10 cellular contexts compared by ENCODE assay signal in the genomic region with DNA sequence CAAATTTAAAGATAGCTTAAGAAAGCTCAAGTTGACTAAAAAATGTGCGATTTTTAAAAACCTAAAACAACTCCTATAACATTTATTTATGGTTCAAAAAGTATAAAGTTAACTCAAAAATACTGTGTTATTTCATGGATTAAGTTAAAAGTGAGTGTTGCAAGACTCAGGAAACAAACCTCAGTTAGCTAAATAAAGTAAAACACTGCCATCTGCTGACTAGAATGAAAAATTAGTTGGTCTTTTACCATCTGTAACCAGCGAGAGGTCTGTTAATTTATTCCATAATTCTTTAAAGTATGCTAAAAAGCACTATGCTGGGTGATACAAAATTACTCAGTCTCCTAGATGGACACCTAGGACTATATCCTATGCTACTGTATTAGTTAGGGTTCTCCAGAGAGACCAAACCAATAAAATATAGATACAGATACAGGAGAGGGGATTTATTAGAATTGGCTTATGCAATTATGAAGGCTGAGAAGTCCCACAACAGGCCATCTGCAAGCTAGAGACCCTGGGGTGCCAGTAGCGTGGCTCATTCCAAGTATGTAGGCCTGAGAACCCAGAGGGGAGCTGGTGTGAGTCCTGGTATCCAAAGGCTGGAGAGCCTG. TPM values are rescaled to one million over a fixed set of nuclear protein-coding genes. Genes with fewer than 3 reads are reported as not detected.
DNase-seq lines count a peak whose midpoint lies in the region; TF ChIP-seq lines count a peak whose summit lies in the region.
"Had no signal": no experiment of that assay in that cellular context is flagged by ENCODE, and none has a peak within 500 bp of the region (broad histone marks: within the 10 kb centered on the region; RNA-seq: fewer than 3 reads in every experiment).

No MANE protein-coding gene starts in this region.

- DNase-seq in NCI-H2107 treated with DMSO at 0.1 percent for 48 hours (lab: John Stamatoyannopoulos, UW; ENCODE audit: unreplicated experiment) (peak; percentile 61), NCI-H2107 (lab: John Stamatoyannopoulos, UW) (no peak), Kasumi-1 (lab: John Stamatoyannopoulos, UW) (peak; percentile 75 to 90), SK-N-SH (peak; percentile 30), foreskin melanocyte (peak; percentile 36), stromal cell of bone marrow (ENCODE audit: low read depth) (peak; percentile 51), GOT3 (lab: John Stamatoyannopoulos, UW) (no peak)
- DNase-seq in stimulated activated CD4-positive, alpha-beta T cell treated with anti-CD3 and anti-CD28 coated beads, Interleukin-4, amount 100 ng/mL, for 1 hour: no peak

- peaks cover 0 to 2% of the 10 kb centered on the region in 2 experiments; a peak in 3 of 4 replicates for H3K4me1 ChIP-seq in SK-N-SH (ENCODE audit: control insufficient read depth in 1 of 2, insufficient read depth in 2 of 2, low read depth in 1 of 2, low read length in 1 of 2)

- no peak overlapping the region for H3K4me3 ChIP-seq in SK-N-SH (ENCODE audit: low read depth in 2 of 2, low read length in 1 of 2)
- H3K4me3 ChIP-seq: skin epidermis had no signal

- H3K27me3 ChIP-seq in SK-N-SH (ENCODE audit: insufficient read depth): no peaks in the 10 kb centered on the region

- no peak for TF ChIP-seq EP300 in SK-N-SH (IDR thresholded peaks at IDR 0.05; ENCODE audit: borderline replicate concordance in 1 of 2, low read depth in 1 of 2, low read length in 1 of 2)

- no peaks in the 10 kb centered on the region for H3K79me2 ChIP-seq in SK-N-SH (ENCODE audit: insufficient read depth)

- H3F3A ChIP-seq in SK-N-SH (replicated peaks; ENCODE audit: insufficient read depth): peaks cover 3% of the 10 kb centered on the region

- no peaks in the 10 kb centered on the region for H3K9me3 ChIP-seq in SK-N-SH

- H3K4me2 ChIP-seq in SK-N-SH: no peak overlapping the region

- POLR2A ChIA-PET in SK-N-SH (lab: Yijun Ruan, JAX): no interaction called here

- H3K9ac ChIP-seq in SK-N-SH: no peak overlapping the region

- no peaks in the 10 kb centered on the region for H4K20me1 ChIP-seq in SK-N-SH (ENCODE audit: insufficient read depth)

- no peak overlapping the region for H3K27ac ChIP-seq in SK-N-SH (ENCODE audit: low read depth in 2 of 2, low read length in 1 of 2)
- H3K27ac ChIP-seq: skin epidermis had no signal

- 4% methylated on average over 3 of the region's 3 CpGs for WGBS in SK-N-SH (ENCODE audit: low lambda C conversion rate)

- no peak overlapping the region for H2AFZ ChIP-seq in SK-N-SH (ENCODE audit: low read depth)

- H3K9me2 ChIP-seq in SK-N-SH: no peaks in the 10 kb centered on the region

- TF ChIP-seq RAD21 in SK-N-SH (IDR thresholded peaks at IDR 0.05; ENCODE audit: low read length): peak; percentile 88

- TF ChIP-seq CTCF in SK-N-SH (IDR thresholded peaks at IDR 0.05): peak; percentile 70

- no peaks in the 10 kb centered on the region for H3K36me3 ChIP-seq in SK-N-SH (replicated peaks in 1 of 2; ENCODE audit: control insufficient read depth in 1 of 2, insufficient read depth in 2 of 2, low read length in 1 of 2)

- CTCF ChIA-PET in SK-N-SH (lab: Yijun Ruan, JAX): interaction anchor here (0.6 to 3.2 kb wide), 36 partner anchors 10 to 1327 kb away, joined by 3 to 65 read pairs (median 4); a partner anchor contains a TSS

TF ChIP-seq in SK-N-SH, 30 proteins besides CTCF, POLR2A, EP300 and RAD21:
- TF ChIP-seq JUND (IDR thresholded peaks at IDR 0.05) (no peak), TCF12 (IDR thresholded peaks at IDR 0.05) (no peak), RCOR1 (IDR thresholded peaks at IDR 0.05; ENCODE audit: low read length) (no peak), ELF1 (IDR thresholded peaks at IDR 0.05) (no peak), RXRA (IDR thresholded peaks at IDR 0.05; ENCODE audit: borderline replicate concordance, low read depth) (no peak), SIN3A (IDR thresholded peaks at IDR 0.05; ENCODE audit: borderline replicate concordance, low read depth, low read length) (no peak), MXI1 (IDR thresholded peaks at IDR 0.05; ENCODE audit: low read depth, low read length) (no peak), SMC3 (IDR thresholded peaks at IDR 0.05; ENCODE audit: low read depth, low read length) (peak; percentile 70)
- TF ChIP-seq, protein P1, sequence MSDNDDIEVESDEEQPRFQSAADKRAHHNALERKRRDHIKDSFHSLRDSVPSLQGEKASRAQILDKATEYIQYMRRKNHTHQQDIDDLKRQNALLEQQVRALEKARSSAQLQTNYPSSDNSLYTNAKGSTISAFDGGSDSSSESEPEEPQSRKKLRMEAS (IDR thresholded peaks at IDR 0.05; ENCODE audit: low read depth): no peak

RNA-seq across cellular contexts. Expression of a gene that starts 4.9 kb away (rescaled TPM):
- 13.8 and 17.4 TPM in 2 replicates for polyA plus RNA-seq in SK-N-SH (2012; rRNA removed)
- polyA plus RNA-seq in SK-N-SH (2012; cell fraction: cytosol; rRNA removed): 10.2 and 14.0 TPM in 2 replicates
- polyA plus RNA-seq in SK-N-SH (2012; cell fraction: nucleus; rRNA removed): 22.9 and 35.1 TPM in 2 replicates
- polyA plus RNA-seq: CD4-positive, CD25-positive, alpha-beta regulatory T cell had no signal

Comparison
In these comparisons a context has a peak if more than half of its experiments do, and no peak if none do; other contexts are left out.
1. DNase-seq: peak in NCI-H2107 treated with DMSO at 0.1 percent for 48 hours (single experiment), Kasumi-1 (2 of 2), SK-N-SH (single experiment), foreskin melanocyte (single experiment) and stromal cell of bone marrow (single experiment); none in NCI-H2107 (single experiment), stimulated activated CD4-positive, alpha-beta T cell treated with anti-CD3 and anti-CD28 coated beads, Interleukin-4, amount 100 ng/mL, for 1 hour (single experiment) and GOT3 (single experiment).